Comparison of ENCODE assay signal across 9 cellular contexts in the genomic region with DNA sequence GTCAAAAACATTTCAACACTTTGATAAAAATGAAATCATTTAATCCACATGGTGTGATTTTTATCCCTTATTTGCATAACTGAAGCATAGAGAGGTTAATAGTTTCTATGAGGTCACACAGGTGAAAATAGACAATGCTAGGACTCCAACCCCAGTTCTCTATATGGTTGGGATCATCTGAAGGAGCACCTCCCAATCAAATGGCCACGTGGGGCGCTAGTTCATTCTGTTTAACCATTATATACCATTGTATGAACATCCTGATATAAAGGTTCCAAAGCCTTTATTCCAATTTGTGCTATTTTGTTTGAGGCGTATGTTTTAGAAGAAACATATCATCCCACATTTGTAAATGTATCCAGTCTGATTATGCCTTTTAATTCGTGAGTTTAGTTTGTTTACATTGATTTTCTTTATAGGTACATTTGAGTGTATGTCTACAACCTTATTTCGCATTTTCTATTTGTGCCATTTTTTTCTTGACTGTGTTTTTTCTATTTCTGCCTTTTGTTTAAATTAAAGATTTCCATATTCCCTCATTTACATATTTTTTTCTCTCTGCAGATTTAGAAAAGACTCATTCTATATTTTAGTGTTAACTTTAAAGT.
DNase-seq lines count a peak whose midpoint lies in the region; ATAC-seq and TF ChIP-seq lines count a peak whose summit lies in the region.
"Had no signal": no experiment of that assay in that cellular context is flagged by ENCODE, and none has a peak within 500 bp of the region (broad histone marks: within the 10 kb centered on the region; RNA-seq: fewer than 3 reads in every experiment).

No MANE protein-coding gene starts in this region.

- TF ChIP-seq POLR2A in erythroblast (IDR thresholded peaks at IDR 0.05; ENCODE audit: low read length) = no peak

- POLR2A ChIA-PET in naive thymus-derived CD8-positive, alpha-beta T cell (lab: Charles Lee) = no interaction called here

- no peaks in the 10 kb centered on the region for H3K4me1 Mint-ChIP-seq in naive thymus-derived CD8-positive, alpha-beta T cell

- DNase-seq in KBM-7 (peak; percentile 31), erythroblast (lab: John Stamatoyannopoulos, UW) (peak; percentile 2 to 20), NCI-H2227 treated with DMSO at 0.1 percent for 48 hours (lab: John Stamatoyannopoulos, UW) (no peak), hypothalamus (lab: John Stamatoyannopoulos, UW) (no peak), NCI-H524 treated with DMSO at 0.1 percent for 48 hours (lab: John Stamatoyannopoulos, UW) (no peak)
- no peak for DNase-seq in naive thymus-derived CD8-positive, alpha-beta T cell
- DNase-seq: IMR-90 had no signal

- in situ Hi-C loops in KBM-7 (cut with MboI; ENCODE audit: low pct_unique_long_range_greater_than_20kb, low sequenced_read_pairs) = no loop called here

- no peaks in the 10 kb centered on the region for H3K27me3 Mint-ChIP-seq in naive thymus-derived CD8-positive, alpha-beta T cell

- TF ChIP-seq CTCF in GM12873 (IDR thresholded peaks at IDR 0.05; ENCODE audit: insufficient read depth, low read depth, low read length, missing control alignments) = peak; percentile 55

- peak; percentile 94 for ATAC-seq in GM21619 (IDR thresholded peaks at IDR 0.05; ENCODE audit: unreplicated experiment)
- no peak for ATAC-seq in naive thymus-derived CD8-positive, alpha-beta T cell

- H3K4me3 Mint-ChIP-seq in naive thymus-derived CD8-positive, alpha-beta T cell = no peak overlapping the region

- no peak overlapping the region for H3K27ac Mint-ChIP-seq in naive thymus-derived CD8-positive, alpha-beta T cell

- H3K9me3 Mint-ChIP-seq in naive thymus-derived CD8-positive, alpha-beta T cell = peaks cover 0 to 14% (median 3%) of the 10 kb centered on the region in 9 donors

- H3K36me3 Mint-ChIP-seq in naive thymus-derived CD8-positive, alpha-beta T cell = no peaks in the 10 kb centered on the region

Comparison
In these comparisons a context has a peak if more than half of its experiments do, and no peak if none do; other contexts are left out.
1. DNase-seq: peak in KBM-7 (single experiment) and erythroblast (2 of 2); none in NCI-H2227 treated with DMSO at 0.1 percent for 48 hours (single experiment), naive thymus-derived CD8-positive, alpha-beta T cell (0 of 10), hypothalamus (0 of 51) and NCI-H524 treated with DMSO at 0.1 percent for 48 hours (single experiment).